Comparison of ENCODE assay signal across 1 cellular context in the genomic region with DNA sequence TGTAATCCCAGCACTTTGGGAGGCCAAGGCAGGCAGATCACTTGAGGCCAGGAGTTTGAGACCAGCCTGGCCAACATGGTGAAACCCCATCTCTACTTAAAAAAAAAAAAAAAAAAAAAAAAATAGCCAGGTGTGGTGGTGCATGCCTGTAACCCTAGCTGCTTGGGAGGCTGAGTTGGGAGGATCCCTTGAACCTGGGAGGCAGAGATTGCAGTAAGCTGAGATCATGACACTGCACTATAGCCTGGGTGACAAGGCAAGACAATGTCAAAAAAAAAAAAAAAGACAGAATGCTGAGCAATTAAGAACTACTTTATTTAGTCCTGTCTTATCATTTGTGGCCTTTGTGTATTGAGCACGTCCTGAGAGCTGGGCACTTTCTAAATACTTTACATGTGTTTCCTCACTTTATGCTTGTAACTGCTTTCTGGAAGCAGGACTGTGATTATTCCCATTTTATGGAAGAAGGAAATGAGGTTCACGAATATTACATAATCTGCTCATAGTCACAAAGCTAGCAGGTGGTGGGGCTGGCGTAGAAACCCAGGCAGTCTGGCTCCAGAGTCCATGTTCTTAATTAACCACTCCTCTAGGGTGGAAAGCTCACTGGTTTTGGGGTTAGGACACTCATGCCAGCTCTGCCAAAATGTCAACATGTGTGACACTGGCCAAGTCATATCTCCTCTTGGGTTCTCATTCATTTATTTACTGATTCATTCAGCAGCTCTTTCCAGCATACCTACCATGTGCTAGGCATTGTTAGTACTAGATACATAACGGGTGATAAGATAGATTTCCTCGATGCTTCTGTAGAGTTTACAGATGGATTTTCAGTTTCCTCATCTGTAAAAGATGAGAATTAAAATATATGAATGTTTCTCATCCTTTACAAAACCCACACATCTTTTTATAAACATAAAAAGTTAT.
TF ChIP-seq lines count a peak whose summit lies in the region.

No MANE protein-coding gene starts in this region.

TF ChIP-seq in GM23338, 12 proteins besides CTCF, POLR2A, EP300 and RAD21:
- TF ChIP-seq, protein P1, sequence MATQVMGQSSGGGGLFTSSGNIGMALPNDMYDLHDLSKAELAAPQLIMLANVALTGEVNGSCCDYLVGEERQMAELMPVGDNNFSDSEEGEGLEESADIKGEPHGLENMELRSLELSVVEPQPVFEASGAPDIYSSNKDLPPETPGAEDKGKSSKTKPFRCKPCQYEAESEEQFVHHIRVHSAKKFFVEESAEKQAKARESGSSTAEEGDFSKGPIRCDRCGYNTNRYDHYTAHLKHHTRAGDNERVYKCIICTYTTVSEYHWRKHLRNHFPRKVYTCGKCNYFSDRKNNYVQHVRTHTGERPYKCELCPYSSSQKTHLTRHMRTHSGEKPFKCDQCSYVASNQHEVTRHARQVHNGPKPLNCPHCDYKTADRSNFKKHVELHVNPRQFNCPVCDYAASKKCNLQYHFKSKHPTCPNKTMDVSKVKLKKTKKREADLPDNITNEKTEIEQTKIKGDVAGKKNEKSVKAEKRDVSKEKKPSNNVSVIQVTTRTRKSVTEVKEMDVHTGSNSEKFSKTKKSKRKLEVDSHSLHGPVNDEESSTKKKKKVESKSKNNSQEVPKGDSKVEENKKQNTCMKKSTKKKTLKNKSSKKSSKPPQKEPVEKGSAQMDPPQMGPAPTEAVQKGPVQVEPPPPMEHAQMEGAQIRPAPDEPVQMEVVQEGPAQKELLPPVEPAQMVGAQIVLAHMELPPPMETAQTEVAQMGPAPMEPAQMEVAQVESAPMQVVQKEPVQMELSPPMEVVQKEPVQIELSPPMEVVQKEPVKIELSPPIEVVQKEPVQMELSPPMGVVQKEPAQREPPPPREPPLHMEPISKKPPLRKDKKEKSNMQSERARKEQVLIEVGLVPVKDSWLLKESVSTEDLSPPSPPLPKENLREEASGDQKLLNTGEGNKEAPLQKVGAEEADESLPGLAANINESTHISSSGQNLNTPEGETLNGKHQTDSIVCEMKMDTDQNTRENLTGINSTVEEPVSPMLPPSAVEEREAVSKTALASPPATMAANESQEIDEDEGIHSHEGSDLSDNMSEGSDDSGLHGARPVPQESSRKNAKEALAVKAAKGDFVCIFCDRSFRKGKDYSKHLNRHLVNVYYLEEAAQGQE (IDR thresholded peaks at IDR 0.05; ENCODE audit: unreplicated experiment) = no peak
- no peak for TF ChIP-seq ZNF331 (CRISPR knock-in tag; IDR thresholded peaks at IDR 0.05; ENCODE audit: low read depth)
- TF ChIP-seq, protein P2, sequence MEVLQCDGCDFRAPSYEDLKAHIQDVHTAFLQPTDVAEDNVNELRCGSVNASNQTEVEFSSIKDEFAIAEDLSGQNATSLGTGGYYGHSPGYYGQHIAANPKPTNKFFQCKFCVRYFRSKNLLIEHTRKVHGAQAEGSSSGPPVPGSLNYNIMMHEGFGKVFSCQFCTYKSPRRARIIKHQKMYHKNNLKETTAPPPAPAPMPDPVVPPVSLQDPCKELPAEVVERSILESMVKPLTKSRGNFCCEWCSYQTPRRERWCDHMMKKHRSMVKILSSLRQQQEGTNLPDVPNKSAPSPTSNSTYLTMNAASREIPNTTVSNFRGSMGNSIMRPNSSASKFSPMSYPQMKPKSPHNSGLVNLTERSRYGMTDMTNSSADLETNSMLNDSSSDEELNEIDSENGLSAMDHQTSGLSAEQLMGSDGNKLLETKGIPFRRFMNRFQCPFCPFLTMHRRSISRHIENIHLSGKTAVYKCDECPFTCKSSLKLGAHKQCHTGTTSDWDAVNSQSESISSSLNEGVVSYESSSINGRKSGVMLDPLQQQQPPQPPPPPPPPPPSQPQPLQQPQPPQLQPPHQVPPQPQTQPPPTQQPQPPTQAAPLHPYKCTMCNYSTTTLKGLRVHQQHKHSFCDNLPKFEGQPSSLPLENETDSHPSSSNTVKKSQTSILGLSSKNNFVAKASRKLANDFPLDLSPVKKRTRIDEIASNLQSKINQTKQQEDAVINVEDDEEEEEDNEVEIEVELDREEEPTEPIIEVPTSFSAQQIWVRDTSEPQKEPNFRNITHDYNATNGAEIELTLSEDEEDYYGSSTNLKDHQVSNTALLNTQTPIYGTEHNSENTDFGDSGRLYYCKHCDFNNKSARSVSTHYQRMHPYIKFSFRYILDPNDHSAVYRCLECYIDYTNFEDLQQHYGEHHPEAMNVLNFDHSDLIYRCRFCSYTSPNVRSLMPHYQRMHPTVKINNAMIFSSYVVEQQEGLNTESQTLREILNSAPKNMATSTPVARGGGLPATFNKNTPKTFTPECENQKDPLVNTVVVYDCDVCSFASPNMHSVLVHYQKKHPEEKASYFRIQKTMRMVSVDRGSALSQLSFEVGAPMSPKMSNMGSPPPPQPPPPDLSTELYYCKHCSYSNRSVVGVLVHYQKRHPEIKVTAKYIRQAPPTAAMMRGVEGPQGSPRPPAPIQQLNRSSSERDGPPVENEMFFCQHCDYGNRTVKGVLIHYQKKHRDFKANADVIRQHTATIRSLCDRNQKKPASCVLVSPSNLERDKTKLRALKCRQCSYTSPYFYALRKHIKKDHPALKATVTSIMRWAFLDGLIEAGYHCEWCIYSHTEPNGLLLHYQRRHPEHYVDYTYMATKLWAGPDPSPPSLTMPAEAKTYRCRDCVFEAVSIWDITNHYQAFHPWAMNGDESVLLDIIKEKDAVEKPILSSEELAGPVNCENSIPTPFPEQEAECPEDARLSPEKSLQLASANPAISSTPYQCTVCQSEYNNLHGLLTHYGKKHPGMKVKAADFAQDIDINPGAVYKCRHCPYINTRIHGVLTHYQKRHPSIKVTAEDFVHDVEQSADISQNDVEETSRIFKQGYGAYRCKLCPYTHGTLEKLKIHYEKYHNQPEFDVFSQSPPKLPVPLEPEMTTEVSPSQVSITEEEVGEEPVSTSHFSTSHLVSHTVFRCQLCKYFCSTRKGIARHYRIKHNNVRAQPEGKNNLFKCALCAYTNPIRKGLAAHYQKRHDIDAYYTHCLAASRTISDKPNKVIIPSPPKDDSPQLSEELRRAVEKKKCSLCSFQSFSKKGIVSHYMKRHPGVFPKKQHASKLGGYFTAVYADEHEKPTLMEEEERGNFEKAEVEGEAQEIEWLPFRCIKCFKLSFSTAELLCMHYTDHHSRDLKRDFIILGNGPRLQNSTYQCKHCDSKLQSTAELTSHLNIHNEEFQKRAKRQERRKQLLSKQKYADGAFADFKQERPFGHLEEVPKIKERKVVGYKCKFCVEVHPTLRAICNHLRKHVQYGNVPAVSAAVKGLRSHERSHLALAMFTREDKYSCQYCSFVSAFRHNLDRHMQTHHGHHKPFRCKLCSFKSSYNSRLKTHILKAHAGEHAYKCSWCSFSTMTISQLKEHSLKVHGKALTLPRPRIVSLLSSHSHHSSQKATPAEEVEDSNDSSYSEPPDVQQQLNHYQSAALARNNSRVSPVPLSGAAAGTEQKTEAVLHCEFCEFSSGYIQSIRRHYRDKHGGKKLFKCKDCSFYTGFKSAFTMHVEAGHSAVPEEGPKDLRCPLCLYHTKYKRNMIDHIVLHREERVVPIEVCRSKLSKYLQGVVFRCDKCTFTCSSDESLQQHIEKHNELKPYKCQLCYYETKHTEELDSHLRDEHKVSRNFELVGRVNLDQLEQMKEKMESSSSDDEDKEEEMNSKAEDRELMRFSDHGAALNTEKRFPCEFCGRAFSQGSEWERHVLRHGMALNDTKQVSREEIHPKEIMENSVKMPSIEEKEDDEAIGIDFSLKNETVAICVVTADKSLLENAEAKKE (CRISPR knock-in tag; IDR thresholded peaks at IDR 0.05) = no peak
- TF ChIP-seq CREB1 (CRISPR knock-in tag; IDR thresholded peaks at IDR 0.05; ENCODE audit: low read depth) = no peak
- no peak for TF ChIP-seq STAT1 (IDR thresholded peaks at IDR 0.05; ENCODE audit: unreplicated experiment)
- no peak for TF ChIP-seq POLR2AphosphoS5 (IDR thresholded peaks at IDR 0.05; ENCODE audit: low read depth)
- TF ChIP-seq JUNB (IDR thresholded peaks at IDR 0.05; ENCODE audit: unreplicated experiment) = no peak
TF ChIP-seq in GM23338: peak in this region for 0.
